In genomic region chr6:156451-157140, GRCh38 we compare ENCODE assay signal across 8 cellular contexts.
DNase-seq lines count a peak whose midpoint lies in the region; ATAC-seq and TF ChIP-seq lines count a peak whose summit lies in the region.
"Not testable (repeated sequence)": the region's sequence is repeated elsewhere in the genome, so short reads cannot be mapped to it uniquely, and the experiment has no call there.

No MANE protein-coding gene starts in this region.

- not testable (repeated sequence) for H3K27me3 ChIP-seq in KMS-11 (ENCODE audit: insufficient read depth, low read depth); PC-3 (ENCODE audit: low read length)

- not testable (repeated sequence) for H3K9me2 ChIP-seq in PC-3 (replicated peaks; ENCODE audit: low read length)

- H3K36me3 ChIP-seq in KMS-11 (ENCODE audit: insufficient read depth); PC-3 (ENCODE audit: low read depth, low read length): not testable (repeated sequence)

- POLR2A ChIA-PET in PC-3 (lab: Charles Lee; ENCODE audit: unreplicated experiment): not testable (repeated sequence)
- POLR2A ChIA-PET in activated CD4-positive, alpha-beta memory T cell treated with anti-CD3 and anti-CD28 coated beads, Interleukin-2, amount 10 ng/mL, durations not matched to agents 7 days and 5 days (lab: Charles Lee): interaction anchor here (1.0 to 1.6 kb wide), 2 partner anchors 247 to 334 kb away, joined by 4 read pairs; no protein-coding TSS in a partner anchor

- TF ChIP-seq CTCF in GM12865 (IDR thresholded peaks at IDR 0.05; ENCODE audit: insufficient read depth, low read depth, low read length, missing control alignments); KMS-11 (conservative IDR thresholded peaks at IDR 0.05; ENCODE audit: low read depth, low read length); PC-3 (conservative IDR thresholded peaks at IDR 0.05; ENCODE audit: low read depth, low read length): not testable (repeated sequence)
- peak; percentile 16 for TF ChIP-seq CTCF in endothelial cell (IDR thresholded peaks at IDR 0.05; ENCODE audit: unreplicated experiment)

- ATAC-seq in PC-3: not testable (repeated sequence)
- peak in 1 of 2 donors; percentile 64 for ATAC-seq in activated naive CD4-positive, alpha-beta T cell treated with anti-CD3 and anti-CD28 coated beads, Interleukin-2, amount 50 U/mL, for 72 hours
- peak; percentile 64 for ATAC-seq in stimulated activated effector memory CD8-positive, alpha-beta T cell treated with anti-CD3 and anti-CD28 coated beads, Interleukin-12 subunit alpha, Interleukin-12 subunit beta, amount 100 ng/mL, for 72 hours

- H4K20me1 ChIP-seq in KMS-11 (ENCODE audit: insufficient read depth); PC-3 (ENCODE audit: low read length): not testable (repeated sequence)

- H3K4me3 Mint-ChIP-seq in activated CD4-positive, alpha-beta memory T cell treated with anti-CD3 and anti-CD28 coated beads, Interleukin-2, amount 10 ng/mL, durations not matched to agents 7 days and 5 days; endothelial cell (ENCODE audit: unreplicated experiment); stimulated activated effector memory CD8-positive, alpha-beta T cell treated with anti-CD3 and anti-CD28 coated beads, Interleukin-12 subunit alpha, Interleukin-12 subunit beta, amount 100 ng/mL, for 72 hours: not testable (repeated sequence)

- H3K27ac ChIP-seq in KMS-11 (peak overlapping the region; percentile 69), PC-3 (ENCODE audit: low read length) (peak overlapping the region; percentile 36; the same call in 1 of the 2 replicates)

- H3K9me3 ChIP-seq in PC-3 (ENCODE audit: low read length): not testable (repeated sequence)

- H3K4me3 ChIP-seq in GM12865 (ENCODE audit: low read depth, low read length); KMS-11 (IDR thresholded peaks at IDR 0.05; ENCODE audit: insufficient read depth, low read depth, low read length); PC-3 (ENCODE audit: low read length): not testable (repeated sequence)

- peaks cover 83% of the 10 kb centered on the region for H3K4me1 ChIP-seq in KMS-11 (ENCODE audit: low read depth, poor library complexity, severe bottlenecking)
- H3K4me1 ChIP-seq in PC-3 (ENCODE audit: insufficient read depth, low read length): peaks cover 29% of the 10 kb centered on the region

- not testable (repeated sequence) for H3K9me3 Mint-ChIP-seq in activated CD4-positive, alpha-beta memory T cell treated with anti-CD3 and anti-CD28 coated beads, Interleukin-2, amount 10 ng/mL, durations not matched to agents 7 days and 5 days; activated naive CD4-positive, alpha-beta T cell treated with anti-CD3 and anti-CD28 coated beads, Interleukin-2, amount 50 U/mL, for 72 hours; endothelial cell (ENCODE audit: unreplicated experiment); stimulated activated effector memory CD8-positive, alpha-beta T cell treated with anti-CD3 and anti-CD28 coated beads, Interleukin-12 subunit alpha, Interleukin-12 subunit beta, amount 100 ng/mL, for 72 hours

- not testable (repeated sequence) for BruUV-seq in PC-3 (replicated peaks; lab: Mats Ljungman, UMichigan)

- H3K9ac ChIP-seq in KMS-11; PC-3 (ENCODE audit: low read length): not testable (repeated sequence)

- not testable (repeated sequence) for H3K36me3 Mint-ChIP-seq in activated CD4-positive, alpha-beta memory T cell treated with anti-CD3 and anti-CD28 coated beads, Interleukin-2, amount 10 ng/mL, durations not matched to agents 7 days and 5 days (ENCODE audit: low read depth); activated naive CD4-positive, alpha-beta T cell treated with anti-CD3 and anti-CD28 coated beads, Interleukin-2, amount 50 U/mL, for 72 hours; endothelial cell (ENCODE audit: low read depth, unreplicated experiment); stimulated activated effector memory CD8-positive, alpha-beta T cell treated with anti-CD3 and anti-CD28 coated beads, Interleukin-12 subunit alpha, Interleukin-12 subunit beta, amount 100 ng/mL, for 72 hours

- intact Hi-C loops in PC-3 (cut with micrococcal nuclease): loop anchor here (1.0 kb wide), 1 partner anchor 13 kb away; no protein-coding TSS in a partner anchor

- H3K4me1 Mint-ChIP-seq in activated CD4-positive, alpha-beta memory T cell treated with anti-CD3 and anti-CD28 coated beads, Interleukin-2, amount 10 ng/mL, durations not matched to agents 7 days and 5 days: peaks cover 55% of the 10 kb centered on the region
- not testable (repeated sequence) for H3K4me1 Mint-ChIP-seq in endothelial cell (ENCODE audit: unreplicated experiment)
- H3K4me1 Mint-ChIP-seq in stimulated activated effector memory CD8-positive, alpha-beta T cell treated with anti-CD3 and anti-CD28 coated beads, Interleukin-12 subunit alpha, Interleukin-12 subunit beta, amount 100 ng/mL, for 72 hours: peaks cover 35% of the 10 kb centered on the region

- not testable (repeated sequence) for H3F3A ChIP-seq in PC-3 (ENCODE audit: low read length, unreplicated experiment)

- peak overlapping the region; percentile 3 for H3K27ac Mint-ChIP-seq in activated CD4-positive, alpha-beta memory T cell treated with anti-CD3 and anti-CD28 coated beads, Interleukin-2, amount 10 ng/mL, durations not matched to agents 7 days and 5 days
- H3K27ac Mint-ChIP-seq in activated naive CD4-positive, alpha-beta T cell treated with anti-CD3 and anti-CD28 coated beads, Interleukin-2, amount 50 U/mL, for 72 hours: peak overlapping the region; percentile 44 to 53
- not testable (repeated sequence) for H3K27ac Mint-ChIP-seq in endothelial cell (ENCODE audit: unreplicated experiment)
- peak overlapping the region; percentile 17 for H3K27ac Mint-ChIP-seq in stimulated activated effector memory CD8-positive, alpha-beta T cell treated with anti-CD3 and anti-CD28 coated beads, Interleukin-12 subunit alpha, Interleukin-12 subunit beta, amount 100 ng/mL, for 72 hours

- H3K27me3 Mint-ChIP-seq in activated CD4-positive, alpha-beta memory T cell treated with anti-CD3 and anti-CD28 coated beads, Interleukin-2, amount 10 ng/mL, durations not matched to agents 7 days and 5 days: peaks cover 53% of the 10 kb centered on the region
- not testable (repeated sequence) for H3K27me3 Mint-ChIP-seq in endothelial cell (ENCODE audit: unreplicated experiment)

- H3K4me2 ChIP-seq in KMS-11 (peak overlapping the region; percentile 98), PC-3 (ENCODE audit: low read length) (peak overlapping the region; percentile 29; the same call in 1 of the 2 replicates)

- CTCF ChIA-PET in PC-3 (lab: Charles Lee): not testable (repeated sequence)
- CTCF ChIA-PET in activated CD4-positive, alpha-beta memory T cell treated with anti-CD3 and anti-CD28 coated beads, Interleukin-2, amount 10 ng/mL, durations not matched to agents 7 days and 5 days (lab: Charles Lee): interaction anchor here (0.6 to 1.5 kb wide), 4 partner anchors 9 to 137 kb away, joined by 3 to 6 read pairs (median 4); no protein-coding TSS in a partner anchor

- DNase-seq in GM12865 (ENCODE audit: low read depth) (peak; percentile 60), PC-3 (peak; percentile 62), iris pigment epithelial cell (ENCODE audit: low read depth) (peak; percentile 60)
- DNase-seq in activated CD4-positive, alpha-beta memory T cell treated with anti-CD3 and anti-CD28 coated beads, Interleukin-2, amount 10 ng/mL, durations not matched to agents 7 days and 5 days: peak; percentile 41
- DNase-seq in activated naive CD4-positive, alpha-beta T cell treated with anti-CD3 and anti-CD28 coated beads, Interleukin-2, amount 50 U/mL, for 72 hours (ENCODE audit: low spot score in 2 of 2): peak in 1 of 2 donors; percentile 27
- not testable (repeated sequence) for DNase-seq in endothelial cell (ENCODE audit: low spot score)
- peak in 1 of 2 donors; percentile 67 for DNase-seq in stimulated activated effector memory CD8-positive, alpha-beta T cell treated with anti-CD3 and anti-CD28 coated beads, Interleukin-12 subunit alpha, Interleukin-12 subunit beta, amount 100 ng/mL, for 72 hours (ENCODE audit: low spot score in 2 of 2)

- H2AFZ ChIP-seq in KMS-11 (ENCODE audit: low read depth); PC-3 (ENCODE audit: low read length): not testable (repeated sequence)

- not testable (repeated sequence) for H3K79me2 ChIP-seq in KMS-11 (ENCODE audit: insufficient read depth, low read depth); PC-3 (ENCODE audit: low read length)
